9 cellular contexts compared by ENCODE assay signal in genomic region chr20:58408603-58409246, GRCh38. TPM values are rescaled to one million over a fixed set of nuclear protein-coding genes. Genes with fewer than 3 reads are reported as not detected.
A peak's percentile ranks its signal among the peaks of the same experiment; 100 is the strongest.
DNase-seq lines count a peak whose midpoint lies in the region; ATAC-seq and TF ChIP-seq lines count a peak whose summit lies in the region.
"Had no signal": no experiment of that assay in that cellular context is flagged by ENCODE, and none has a peak within 500 bp of the region (broad histone marks: within the 10 kb centered on the region; RNA-seq: fewer than 3 reads in every experiment).

No MANE protein-coding gene starts in this region.

- peak overlapping the region; percentile 49 for H3K27ac ChIP-seq in OCI-LY1 (ENCODE audit: low read depth, low read length, poor library complexity, severe bottlenecking)
- H3K27ac ChIP-seq in substantia nigra (ENCODE audit: low read depth, low read length, poor library complexity, severe bottlenecking) = peak overlapping the region; percentile 38
- H3K27ac ChIP-seq: BLaER1 had no signal

- H3K4me1 ChIP-seq in OCI-LY1 (ENCODE audit: insufficient read depth, low read length, severe bottlenecking) = peaks cover 52% of the 10 kb centered on the region

- no peaks in the 10 kb centered on the region for H3K27me3 ChIP-seq in OCI-LY1 (ENCODE audit: insufficient read depth, low read length)
- H3K27me3 ChIP-seq: BLaER1 had no signal

- peak overlapping the region; percentile 65 for H3K27ac Mint-ChIP-seq in activated CD8-positive, alpha-beta memory T cell treated with anti-CD3 and anti-CD28 coated beads, Interleukin-2, amount 10 ng/mL, durations not matched to agents 7 days and 5 days
- peak overlapping the region; percentile 80 for H3K27ac Mint-ChIP-seq in endothelial cell (ENCODE audit: unreplicated experiment)

- H2AFZ ChIP-seq in OCI-LY1 (ENCODE audit: low read length) = no peak overlapping the region

- H3K36me3 ChIP-seq in OCI-LY1 (ENCODE audit: insufficient read depth, low read length) = peaks cover 9% of the 10 kb centered on the region

- H3K4me1 Mint-ChIP-seq in activated CD8-positive, alpha-beta memory T cell treated with anti-CD3 and anti-CD28 coated beads, Interleukin-2, amount 10 ng/mL, durations not matched to agents 7 days and 5 days = peaks cover 33% of the 10 kb centered on the region
- H3K4me1 Mint-ChIP-seq in endothelial cell (ENCODE audit: unreplicated experiment) = peaks cover 33% of the 10 kb centered on the region

- no peak for TF ChIP-seq CTCF in OCI-LY1 (IDR thresholded peaks at IDR 0.05; ENCODE audit: low read length)
- no peak for TF ChIP-seq CTCF in endothelial cell (IDR thresholded peaks at IDR 0.05; ENCODE audit: unreplicated experiment)

- 0 out of 2 replicates have a peak, but pooled peaks cover 3% of the 10 kb centered on the region for H4K20me1 ChIP-seq in OCI-LY1 (ENCODE audit: insufficient read depth, low read length)

- peaks cover 10% of the 10 kb centered on the region for H3K36me3 Mint-ChIP-seq in activated CD8-positive, alpha-beta memory T cell treated with anti-CD3 and anti-CD28 coated beads, Interleukin-2, amount 10 ng/mL, durations not matched to agents 7 days and 5 days
- H3K36me3 Mint-ChIP-seq in endothelial cell (ENCODE audit: low read depth, unreplicated experiment) = peaks cover 4% of the 10 kb centered on the region

- peak overlapping the region; percentile 14 for H3K4me3 Mint-ChIP-seq in activated CD8-positive, alpha-beta memory T cell treated with anti-CD3 and anti-CD28 coated beads, Interleukin-2, amount 10 ng/mL, durations not matched to agents 7 days and 5 days
- no peak overlapping the region for H3K4me3 Mint-ChIP-seq in endothelial cell (ENCODE audit: unreplicated experiment)

- CTCF ChIA-PET in activated CD8-positive, alpha-beta memory T cell treated with anti-CD3 and anti-CD28 coated beads, Interleukin-2, amount 10 ng/mL, durations not matched to agents 7 days and 5 days (lab: Charles Lee) = interaction anchor here (1.3 kb wide), 1 partner anchor 20 kb away, joined by 4 read pairs; the partner anchor contains the start of gene VAPB

- DNase-seq in activated CD8-positive, alpha-beta memory T cell treated with anti-CD3 and anti-CD28 coated beads, Interleukin-2, amount 10 ng/mL, durations not matched to agents 7 days and 5 days = no peak
- DNase-seq in activated CD8-positive, alpha-beta memory T cell treated with anti-CD3 and anti-CD28 coated beads, Interleukin-2, amount 50 U/mL, for 48 hours = no peak
- no peak for DNase-seq in endothelial cell (ENCODE audit: low spot score)
- peak in 8 of 49 donors; percentile 2 to 35 (median 4) for DNase-seq in substantia nigra (lab: John Stamatoyannopoulos, UW)
- DNase-seq in activated CD4-positive, alpha-beta T cell treated with anti-CD3 and anti-CD28 coated beads for 1 hour = no peak
- DNase-seq in kidney tubule cell (ENCODE audit: low spot score) = no peak

- peak overlapping the region; percentile 40 for H3K4me2 ChIP-seq in OCI-LY1 (ENCODE audit: low read length)
- H3K4me2 ChIP-seq: BLaER1 had no signal

- no peaks in the 10 kb centered on the region for H3F3A ChIP-seq in OCI-LY1 (ENCODE audit: insufficient read depth, low read length)

- H3K9me3 Mint-ChIP-seq in activated CD8-positive, alpha-beta memory T cell treated with anti-CD3 and anti-CD28 coated beads, Interleukin-2, amount 10 ng/mL, durations not matched to agents 7 days and 5 days (ENCODE audit: low read depth) = no peaks in the 10 kb centered on the region
- no peaks in the 10 kb centered on the region for H3K9me3 Mint-ChIP-seq in endothelial cell (ENCODE audit: unreplicated experiment)

- H3K9me3 ChIP-seq in OCI-LY1 (ENCODE audit: low read length) = no peaks in the 10 kb centered on the region

- peaks cover 90% of the 10 kb centered on the region for H3K79me2 ChIP-seq in OCI-LY1 (ENCODE audit: insufficient read depth, low read length)

- peak overlapping the region; percentile 15 for H3K4me3 ChIP-seq in OCI-LY1 (ENCODE audit: low read depth, low read length, poor library complexity, severe bottlenecking)
- H3K4me3 ChIP-seq: BLaER1 had no signal

- H3K9me2 ChIP-seq in OCI-LY1 (ENCODE audit: low read depth, low read length) = no peaks in the 10 kb centered on the region

- ATAC-seq in activated CD8-positive, alpha-beta memory T cell treated with anti-CD3 and anti-CD28 coated beads, Interleukin-2, amount 10 ng/mL, durations not matched to agents 7 days and 5 days = peak; percentile 73
- ATAC-seq in HG02970 (IDR thresholded peaks at IDR 0.05; ENCODE audit: low FRiP score, unreplicated experiment) = no peak

- H3K27me3 Mint-ChIP-seq in activated CD8-positive, alpha-beta memory T cell treated with anti-CD3 and anti-CD28 coated beads, Interleukin-2, amount 10 ng/mL, durations not matched to agents 7 days and 5 days = no peaks in the 10 kb centered on the region
- H3K27me3 Mint-ChIP-seq in endothelial cell (ENCODE audit: unreplicated experiment) = no peaks in the 10 kb centered on the region

- no peak overlapping the region for H3K9ac ChIP-seq in OCI-LY1 (ENCODE audit: low read length)
- H3K9ac ChIP-seq: BLaER1 had no signal

RNA-seq across cellular contexts. Expression of gene VAPB, which starts 19.7 kb away (rescaled TPM):
- total RNA-seq in activated CD8-positive, alpha-beta memory T cell treated with anti-CD3 and anti-CD28 coated beads, Interleukin-2, amount 10 ng/mL, durations not matched to agents 7 days and 5 days = 10 to 100 TPM; 25.5 to 31.3 TPM
- 55.5 TPM for total RNA-seq in endothelial cell (ENCODE audit: unreplicated experiment)
